ENCODE assay signal across 8 cellular contexts in genomic region chr1:24744911-24745710, GRCh38. TPM values are rescaled to one million over a fixed set of nuclear protein-coding genes. Genes with fewer than 3 reads are reported as not detected.
DNase-seq lines count a peak whose midpoint lies in the region; ATAC-seq and TF ChIP-seq lines count a peak whose summit lies in the region.

Gene CLIC4 (plus strand): TSS chr1:24745447. CDS start chr1:24745554, 107 bp downstream.

- TF ChIP-seq CTCF in C4-2B (conservative IDR thresholded peaks at IDR 0.05) (no peak), lower leg skin (IDR thresholded peaks at IDR 0.05) (no peak)

- peak within 1 kb of the TSS; percentile 84 for H3K27ac ChIP-seq in C4-2B
- peak within 1 kb of the TSS; percentile 70 for H3K27ac ChIP-seq in duodenal mucosa (ENCODE audit: low read depth, low read length)

- H3K36me3 ChIP-seq in duodenal mucosa (ENCODE audit: control insufficient read depth in 1 of 2, insufficient read depth in 2 of 2, low read length in 2 of 2), result no peaks in the 10 kb centered on the region

- peaks cover 34% of the 10 kb centered on the region for H3K4me1 Mint-ChIP-seq in activated CD4-positive, alpha-beta memory T cell treated with anti-CD3 and anti-CD28 coated beads for 36 hours (ENCODE audit: low read depth)

- intact Hi-C loops in activated CD4-positive, alpha-beta memory T cell treated with anti-CD3 and anti-CD28 coated beads for 36 hours (cut with micrococcal nuclease), result loop anchor here (2.0 to 10.0 kb wide), 6 partner anchors 50 to 263 kb away; partner anchors contain the start of gene SRRM1
- intact Hi-C loops in lower leg skin (cut with DNase I; ENCODE audit: low total_unique reads), result no loop called here

- H3K27me3 ChIP-seq in duodenal mucosa (ENCODE audit: control insufficient read depth in 1 of 2, insufficient read depth in 2 of 2, low read length in 2 of 2), result peaks cover 6 to 10% of the 10 kb centered on the region in 2 donors

- TF ChIP-seq POLR2A in lower leg skin (IDR thresholded peaks at IDR 0.05), result peak in 1 of 2 donors; percentile 78

- H3K36me3 Mint-ChIP-seq in activated CD4-positive, alpha-beta memory T cell treated with anti-CD3 and anti-CD28 coated beads for 36 hours, result no peaks in the 10 kb centered on the region

- H3K9me3 Mint-ChIP-seq in activated CD4-positive, alpha-beta memory T cell treated with anti-CD3 and anti-CD28 coated beads for 36 hours, result no peaks in the 10 kb centered on the region

- no peaks in the 10 kb centered on the region for H3K27me3 Mint-ChIP-seq in activated CD4-positive, alpha-beta memory T cell treated with anti-CD3 and anti-CD28 coated beads for 36 hours

- POLR2A ChIA-PET in activated CD4-positive, alpha-beta memory T cell treated with anti-CD3 and anti-CD28 coated beads for 36 hours (lab: Charles Lee), result interaction anchor here (0.5 to 1.0 kb wide), 5 partner anchors 23 to 865 kb away, joined by 3 read pairs; partner anchors contain the start of gene RSRP1

- peaks cover 10 to 13% of the 10 kb centered on the region in 2 donors for H3K4me1 ChIP-seq in duodenal mucosa (ENCODE audit: control insufficient read depth in 1 of 2, insufficient read depth in 2 of 2, low read length in 2 of 2)

- H3K4me3 ChIP-seq in duodenal mucosa (ENCODE audit: low read depth in 1 of 2, low read length in 2 of 2) (peak within 1 kb of the TSS; percentile 68 to 80), lower leg skin (ENCODE audit: low read depth, poor library complexity, severe bottlenecking) (peak within 1 kb of the TSS; percentile 67)

- CTCF ChIA-PET in activated CD4-positive, alpha-beta memory T cell treated with anti-CD3 and anti-CD28 coated beads for 36 hours (lab: Charles Lee), result interaction anchor here (0.5 to 2.0 kb wide), 6 partner anchors 56 to 354 kb away, joined by 3 to 10 read pairs (median 4); partner anchors contain the start of gene NIPAL3

- ATAC-seq in GM19372 (IDR thresholded peaks at IDR 0.05; ENCODE audit: low read depth, unreplicated experiment) (peak; percentile 76), HG03558 (IDR thresholded peaks at IDR 0.05; ENCODE audit: extremely low read depth, unreplicated experiment) (peak; percentile 38)

- peak within 1 kb of the TSS; percentile 58 for H3K27ac Mint-ChIP-seq in activated CD4-positive, alpha-beta memory T cell treated with anti-CD3 and anti-CD28 coated beads for 36 hours

- DNase-seq in NCI-H774 (lab: John Stamatoyannopoulos, UW) (peak; percentile 92), lower leg skin (ENCODE audit: low spot score in 2 of 2) (peak; percentile 99 to 100)
- peak; percentile 100 for DNase-seq in activated CD4-positive, alpha-beta memory T cell treated with anti-CD3 and anti-CD28 coated beads for 36 hours
- peak; percentile 99 for DNase-seq in stimulated activated CD4-positive, alpha-beta T cell treated with anti-CD3 and anti-CD28 coated beads, Interleukin-4, amount 100 ng/mL, for 48 hours (ENCODE audit: low read depth in 2 of 2)

- H3K9ac ChIP-seq in duodenal mucosa (ENCODE audit: low read depth in 1 of 2, low read length in 2 of 2), result peak within 1 kb of the TSS; percentile 47 to 51

- H3K9me3 ChIP-seq in duodenal mucosa (ENCODE audit: control insufficient read depth in 1 of 2, low read length in 2 of 2), result no peaks in the 10 kb centered on the region

- H3K4me3 Mint-ChIP-seq in activated CD4-positive, alpha-beta memory T cell treated with anti-CD3 and anti-CD28 coated beads for 36 hours, result peak within 1 kb of the TSS; percentile 76

- 0% methylated on average over 30 to 50 of the region's 80 CpGs for WGBS in lower leg skin, 2 donors

RNA-seq across cellular contexts. Expression of gene CLIC4, which starts in this region (rescaled TPM):
- 10 to 100 TPM; 25.5 to 26.3 TPM for total RNA-seq in activated CD4-positive, alpha-beta memory T cell treated with anti-CD3 and anti-CD28 coated beads for 36 hours
- total RNA-seq in lower leg skin, result 10 to 100 TPM; 32.0 to 97.3 (median 60.7) TPM

Comparison
In these comparisons a context has a peak if more than half of its experiments do, and no peak if none do; other contexts are left out.
1. Peak in every context shown above with its lines: DNase-seq, ATAC-seq, H3K4me3 ChIP-seq and H3K27ac ChIP-seq.